Comparison of ENCODE assay signal across 5 cellular contexts in genomic region chr16:87908101-87908500, GRCh38. TPM values are rescaled to one million over a fixed set of nuclear protein-coding genes. Genes with fewer than 3 reads are reported as not detected.
"Had no signal": no experiment of that assay in that cellular context is flagged by ENCODE, and none has a peak within 500 bp of the region (broad histone marks: within the 10 kb centered on the region; RNA-seq: fewer than 3 reads in every experiment).

No MANE protein-coding gene starts in this region.

RNA-seq across cellular contexts. Expression of gene CA5A, which starts 28.2 kb away (rescaled TPM):
- total RNA-seq: GM23338, H4, H7, HT-29 had no signal
- polyA plus RNA-seq: GM23338, IgD-negative memory B cell had no signal
